9 cellular contexts compared by ENCODE assay signal in genomic region chr10:103969857-103970627, GRCh38. TPM values are rescaled to one million over a fixed set of nuclear protein-coding genes. Genes with fewer than 3 reads are reported as not detected.
DNase-seq lines count a peak whose midpoint lies in the region; ATAC-seq and TF ChIP-seq lines count a peak whose summit lies in the region.
"Had no signal": no experiment of that assay in that cellular context is flagged by ENCODE, and none has a peak within 500 bp of the region (broad histone marks: within the 10 kb centered on the region; RNA-seq: fewer than 3 reads in every experiment).

No MANE protein-coding gene starts in this region.

- no peak for TF ChIP-seq EP300 in neural cell (conservative IDR thresholded peaks at IDR 0.05; ENCODE audit: poor library complexity, severe bottlenecking)

- H3K4me3 ChIP-seq in BJ (ENCODE audit: low read depth, low read length) (peak overlapping the region; percentile 60), choroid plexus epithelial cell (ENCODE audit: low read depth, low read length) (peak overlapping the region; percentile 88), neural cell (ENCODE audit: low read length) (peak overlapping the region; percentile 90), SJCRH30 (no peak overlapping the region)

- no peak overlapping the region for H3K9ac ChIP-seq in neural cell (ENCODE audit: low read length)

- no peak overlapping the region for H2AFZ ChIP-seq in neural cell (ENCODE audit: low read depth, low read length)

- no peaks in the 10 kb centered on the region for H4K20me1 ChIP-seq in neural cell (ENCODE audit: insufficient read depth)

- CTCF ChIA-PET in BJ (lab: Yijun Ruan, JAX) = interaction anchor here (0.9 to 1.3 kb wide), 2 partner anchors 16 to 82 kb away, joined by 3 to 4 read pairs; no protein-coding TSS in a partner anchor

- TF ChIP-seq CTCF in BJ (IDR thresholded peaks at IDR 0.05; ENCODE audit: insufficient read depth, low read depth, low read length) (no peak), choroid plexus epithelial cell (conservative IDR thresholded peaks at IDR 0.05; ENCODE audit: low read depth, low read length) (no peak), neural cell (IDR thresholded peaks at IDR 0.05; ENCODE audit: poor library complexity, severe bottlenecking) (no peak)

- H3K79me2 ChIP-seq in neural cell (replicated peaks; ENCODE audit: insufficient read depth, low read length) = peaks cover 25% of the 10 kb centered on the region

- no peaks in the 10 kb centered on the region; the same call in 1 of the 2 replicates for H3K4me1 ChIP-seq in SJCRH30

- H3K27ac ChIP-seq in neural cell (ENCODE audit: low read length) (no peak overlapping the region), SJCRH30 (no peak overlapping the region)

- no peaks in the 10 kb centered on the region for H3K36me3 ChIP-seq in BJ (ENCODE audit: control insufficient read depth, insufficient read depth, low read length)
- H3K36me3 ChIP-seq in neural cell (ENCODE audit: insufficient read depth, low read length) = no peaks in the 10 kb centered on the region
- H3K36me3 ChIP-seq in SJCRH30 = no peaks in the 10 kb centered on the region

- POLR2A ChIA-PET in BJ (lab: Charles Lee) = no interaction called here

- H3K9me2 ChIP-seq in neural cell (ENCODE audit: insufficient read depth, low read length) = no peaks in the 10 kb centered on the region

- H3K9me3 ChIP-seq in neural cell (ENCODE audit: low read length) (no peaks in the 10 kb centered on the region), SJCRH30 (replicated peaks) (no peaks in the 10 kb centered on the region)

- peak overlapping the region; percentile 43 for H3K4me2 ChIP-seq in neural cell (ENCODE audit: low read length)

- TF ChIP-seq RAD21 in neural cell (conservative IDR thresholded peaks at IDR 0.05) = no peak

- no peaks in the 10 kb centered on the region for H3K27me3 ChIP-seq in BJ (ENCODE audit: control insufficient read depth, insufficient read depth, low read length)
- H3K27me3 ChIP-seq in neural cell (ENCODE audit: insufficient read depth, low read depth, low read length) = no peaks in the 10 kb centered on the region
- H3K27me3 ChIP-seq in SJCRH30 = no peaks in the 10 kb centered on the region

- ATAC-seq in GM18517 (IDR thresholded peaks at IDR 0.05; ENCODE audit: unreplicated experiment) (no peak), HG03565 (IDR thresholded peaks at IDR 0.05; ENCODE audit: unreplicated experiment) (no peak)

- no peak for DNase-seq in BJ (ENCODE audit: low read depth)
- peak; percentile 37 to 47 for DNase-seq in Kasumi-1 (lab: John Stamatoyannopoulos, UW)
- no peak for DNase-seq in choroid plexus epithelial cell (ENCODE audit: low read depth)
- DNase-seq in NCI-H446 (lab: John Stamatoyannopoulos, UW) = no peak
- no peak for DNase-seq in SJCRH30
- DNase-seq: effector CD8-positive, alpha-beta T cell had no signal

- no peaks in the 10 kb centered on the region for H3F3A ChIP-seq in neural cell (ENCODE audit: insufficient read depth, low read length, poor library complexity, severe bottlenecking)

TF ChIP-seq in neural cell, 6 proteins besides CTCF, POLR2A, EP300 and RAD21:
- TF ChIP-seq MXI1 (conservative IDR thresholded peaks at IDR 0.05; ENCODE audit: poor library complexity, severe bottlenecking) = no peak
- TF ChIP-seq REST (IDR thresholded peaks at IDR 0.05; ENCODE audit: borderline replicate concordance) = no peak
- TF ChIP-seq POLR2AphosphoS5 (IDR thresholded peaks at IDR 0.05) = no peak
- TF ChIP-seq EZH2 (IDR thresholded peaks at IDR 0.05; ENCODE audit: borderline replicate concordance, insufficient read depth, low read length, poor library complexity, severe bottlenecking) = no peak
- TF ChIP-seq TAF1 (IDR thresholded peaks at IDR 0.05; ENCODE audit: low read depth) = no peak
- no peak for TF ChIP-seq SMC3 (conservative IDR thresholded peaks at IDR 0.05; ENCODE audit: poor library complexity)
TF ChIP-seq in neural cell: peak in this region for 0.

RNA-seq across cellular contexts. Expression of gene SLK, which starts 3.1 kb away (rescaled TPM):
- polyA plus RNA-seq in BJ (2011; rRNA removed) = 3.5 and 9.8 TPM in 2 replicates
- 4.9 and 7.0 TPM in 2 replicates for polyA minus RNA-seq in BJ (2011; rRNA and poly(A)+ RNA removed)
- 19.7 and 23.7 TPM in 2 replicates for polyA plus RNA-seq in neural cell
- 58.9 TPM in 2 replicates for polyA minus RNA-seq in neural cell
- 32.2 and 37.3 TPM in 2 replicates for total RNA-seq in SJCRH30 (2014; rRNA removed; shearing (Covaris generic))

RNA-seq across cellular contexts. Expression of gene STN1, which starts 52.1 kb away (rescaled TPM):
- polyA plus RNA-seq in BJ (2011; rRNA removed) (17.8 and 19.5 TPM in 2 replicates), neural cell (8.4 and 9.4 TPM in 2 replicates)
- 6.0 and 6.3 TPM in 2 replicates for polyA minus RNA-seq in BJ (2011; rRNA and poly(A)+ RNA removed)
- polyA minus RNA-seq in neural cell = 9.7 and 10.2 TPM in 2 replicates
- total RNA-seq in SJCRH30 (2014; rRNA removed; shearing (Covaris generic)) = 10.3 and 11.6 TPM in 2 replicates

Comparison
In these comparisons a context has a peak if more than half of its experiments do, and no peak if none do; other contexts are left out.
1. DNase-seq: peak in Kasumi-1 (2 of 2); none in BJ (single experiment), choroid plexus epithelial cell (single experiment), NCI-H446 (0 of 2) and SJCRH30 (0 of 2).